ENCODE assay signal across 8 cellular contexts in the genomic region with DNA sequence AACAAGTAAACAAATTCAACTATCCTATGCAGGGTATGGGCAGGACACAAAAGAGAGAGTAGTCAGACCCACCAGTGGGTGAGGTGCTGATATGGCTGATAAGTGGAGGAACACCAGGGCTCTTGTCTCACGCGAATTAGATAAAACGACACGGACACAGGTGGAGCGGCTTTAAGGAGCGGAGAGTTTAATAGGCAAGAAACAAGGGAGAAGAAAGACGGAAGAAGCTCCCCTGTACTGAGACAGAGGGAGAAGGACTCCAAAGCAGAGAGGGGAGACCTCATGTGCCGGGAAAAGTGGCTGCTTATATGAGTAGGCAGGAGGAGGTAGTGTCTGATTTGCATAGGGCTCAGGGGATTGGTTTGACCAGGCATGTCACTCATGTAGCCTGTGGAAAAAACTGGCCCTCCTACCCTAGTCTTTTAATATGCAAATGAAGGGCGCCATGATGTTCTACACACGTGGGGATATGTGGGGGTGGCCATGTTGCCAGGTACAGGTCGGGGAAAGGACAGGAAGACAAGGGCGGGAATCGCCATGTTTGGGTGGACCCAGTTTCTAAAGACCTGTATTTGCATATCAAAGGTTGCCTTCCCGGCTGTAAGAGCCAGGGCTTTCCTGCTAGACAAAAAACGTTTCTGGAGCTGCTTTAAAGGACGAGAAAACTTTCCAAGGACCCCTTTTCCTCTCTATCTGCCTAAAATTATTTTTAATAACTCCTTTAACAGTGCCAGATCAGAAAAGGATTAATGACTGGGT. TPM values are rescaled to one million over a fixed set of nuclear protein-coding genes. Genes with fewer than 3 reads are reported as not detected.
DNase-seq lines count a peak whose midpoint lies in the region; ATAC-seq and TF ChIP-seq lines count a peak whose summit lies in the region.

No MANE protein-coding gene starts in this region.

- DNase-seq in AG04450 (ENCODE audit: low read depth, low spot score) (no peak), GM19238 (ENCODE audit: insufficient read length, low spot score) (peak; percentile 44), NOMO-1 treated with DMSO at 0.1 percent for 48 hours (lab: John Stamatoyannopoulos, UW; ENCODE audit: unreplicated experiment) (peak; percentile 65), fibroblast of the conjunctiva (ENCODE audit: low read depth) (peak; percentile 28), neural crest cell (ENCODE audit: low read depth, low spot score) (peak; percentile 62)
- peak; percentile 78 to 88 for DNase-seq in stimulated activated naive CD8-positive, alpha-beta T cell treated with anti-CD3 and anti-CD28 coated beads, Interleukin-15, amount 100 ng/mL, for 72 hours

- peak overlapping the region; percentile 10; the same call in 1 of the 2 replicates for H3K4me3 ChIP-seq in AG04450 (ENCODE audit: low read depth, low read length)

- no peaks in the 10 kb centered on the region for H3K9me3 ChIP-seq in AG04450 (ENCODE audit: control insufficient read depth, insufficient read depth, low read length)

- H3K27ac Mint-ChIP-seq in activated T-helper 17 cell treated with anti-CD3 and anti-CD28 coated beads, Interleukin-2, amount 50 U/mL, for 72 hours = peak overlapping the region; percentile 81
- H3K27ac Mint-ChIP-seq in neural crest cell (ENCODE audit: unreplicated experiment) = peak overlapping the region; percentile 85
- peak overlapping the region; percentile 82 to 95 for H3K27ac Mint-ChIP-seq in stimulated activated naive CD8-positive, alpha-beta T cell treated with anti-CD3 and anti-CD28 coated beads, Interleukin-15, amount 100 ng/mL, for 72 hours

- H3K36me3 Mint-ChIP-seq in activated T-helper 17 cell treated with anti-CD3 and anti-CD28 coated beads, Interleukin-2, amount 50 U/mL, for 72 hours (ENCODE audit: low read depth) = no peaks in the 10 kb centered on the region
- H3K36me3 Mint-ChIP-seq in neural crest cell (ENCODE audit: low read depth) = no peaks in the 10 kb centered on the region

- no peaks in the 10 kb centered on the region for H3K9me3 Mint-ChIP-seq in activated T-helper 17 cell treated with anti-CD3 and anti-CD28 coated beads, Interleukin-2, amount 50 U/mL, for 72 hours
- no peaks in the 10 kb centered on the region for H3K9me3 Mint-ChIP-seq in neural crest cell
- no peaks in the 10 kb centered on the region for H3K9me3 Mint-ChIP-seq in stimulated activated naive CD8-positive, alpha-beta T cell treated with anti-CD3 and anti-CD28 coated beads, Interleukin-15, amount 100 ng/mL, for 72 hours

- CTCF ChIA-PET in AG04450 (lab: Charles Lee) = no interaction called here

- peak; percentile 82 for ATAC-seq in HG03442 (IDR thresholded peaks at IDR 0.05; ENCODE audit: unreplicated experiment)
- ATAC-seq in activated T-helper 17 cell treated with anti-CD3 and anti-CD28 coated beads, Interleukin-2, amount 50 U/mL, for 72 hours (replicated peaks) = peak; percentile 91
- ATAC-seq in stimulated activated naive CD8-positive, alpha-beta T cell treated with anti-CD3 and anti-CD28 coated beads, Interleukin-15, amount 100 ng/mL, for 72 hours = peak; percentile 93

- H3K27ac ChIP-seq in AG04450 (ENCODE audit: low read depth, low read length) = no peak overlapping the region

- peaks cover 17% of the 10 kb centered on the region for H3K4me1 Mint-ChIP-seq in activated T-helper 17 cell treated with anti-CD3 and anti-CD28 coated beads, Interleukin-2, amount 50 U/mL, for 72 hours
- peaks cover 23% of the 10 kb centered on the region for H3K4me1 Mint-ChIP-seq in neural crest cell
- H3K4me1 Mint-ChIP-seq in stimulated activated naive CD8-positive, alpha-beta T cell treated with anti-CD3 and anti-CD28 coated beads, Interleukin-15, amount 100 ng/mL, for 72 hours = peaks cover 26% of the 10 kb centered on the region

- H3K4me3 Mint-ChIP-seq in activated T-helper 17 cell treated with anti-CD3 and anti-CD28 coated beads, Interleukin-2, amount 50 U/mL, for 72 hours = peak overlapping the region; percentile 82
- H3K4me3 Mint-ChIP-seq in neural crest cell = peak overlapping the region; percentile 81
- H3K4me3 Mint-ChIP-seq in stimulated activated naive CD8-positive, alpha-beta T cell treated with anti-CD3 and anti-CD28 coated beads, Interleukin-15, amount 100 ng/mL, for 72 hours = peak overlapping the region; percentile 77 to 79

- POLR2A ChIA-PET in AG04450 (lab: Yijun Ruan, JAX) = no interaction called here

- no peaks in the 10 kb centered on the region for H3K27me3 Mint-ChIP-seq in activated T-helper 17 cell treated with anti-CD3 and anti-CD28 coated beads, Interleukin-2, amount 50 U/mL, for 72 hours
- peaks cover 3% of the 10 kb centered on the region for H3K27me3 Mint-ChIP-seq in neural crest cell (ENCODE audit: low read depth)
- no peaks in the 10 kb centered on the region for H3K27me3 Mint-ChIP-seq in stimulated activated naive CD8-positive, alpha-beta T cell treated with anti-CD3 and anti-CD28 coated beads, Interleukin-15, amount 100 ng/mL, for 72 hours

- H3K27me3 ChIP-seq in AG04450 (ENCODE audit: control insufficient read depth, insufficient read depth, low read length) = peaks cover 31% of the 10 kb centered on the region

- TF ChIP-seq CTCF in AG04450 (IDR thresholded peaks at IDR 0.05; ENCODE audit: low read depth, low read length) (no peak), neural crest cell (conservative IDR thresholded peaks at IDR 0.05) (no peak)

RNA-seq across cellular contexts. Expression of gene RPGRIP1, which starts 28.8 kb away (rescaled TPM):
- polyA plus RNA-seq in AG04450 (2011; rRNA removed) = not detected in 2 replicates
- not detected in 2 replicates for polyA minus RNA-seq in AG04450 (2011; rRNA and poly(A)+ RNA removed)
- total RNA-seq in activated T-helper 17 cell treated with anti-CD3 and anti-CD28 coated beads, Interleukin-2, amount 50 U/mL, for 72 hours = not detected
- total RNA-seq in neural crest cell = not detected in 2 replicates

RNA-seq across cellular contexts. Expression of gene HNRNPC, which starts 39.4 kb away (rescaled TPM):
- polyA plus RNA-seq in AG04450 (2011; rRNA removed) = 813 and 828 TPM in 2 replicates
- 452 and 470 TPM in 2 replicates for polyA minus RNA-seq in AG04450 (2011; rRNA and poly(A)+ RNA removed)
- total RNA-seq in activated T-helper 17 cell treated with anti-CD3 and anti-CD28 coated beads, Interleukin-2, amount 50 U/mL, for 72 hours = 100 to 1,000 TPM; 720 to 984 TPM
- total RNA-seq in neural crest cell = 993 and 1,012 TPM in 2 replicates
